In genomic region chr9:128118971-128119665, GRCh38 we compare ENCODE assay signal across 18 cellular contexts. TPM values are rescaled to one million over a fixed set of nuclear protein-coding genes. Genes with fewer than 3 reads are reported as not detected.
DNase-seq lines count a peak whose midpoint lies in the region; ATAC-seq and TF ChIP-seq lines count a peak whose summit lies in the region.
"Had no signal": no experiment of that assay in that cellular context is flagged by ENCODE, and none has a peak within 500 bp of the region (broad histone marks: within the 10 kb centered on the region; RNA-seq: fewer than 3 reads in every experiment).

No MANE protein-coding gene starts in this region.

- peaks cover 6 to 28% (median 15%) of the 10 kb centered on the region in 3 donors for H3K4me1 ChIP-seq in skeletal muscle tissue (ENCODE audit: control insufficient read depth in 3 of 3, insufficient read depth in 3 of 3, low read length in 3 of 3)

- DNase-seq in activated effector memory CD4-positive, alpha-beta T cell treated with anti-CD3 and anti-CD28 coated beads, Interleukin-2, amount 50 U/mL, for 16 hours: peak; percentile 55
- no peak for DNase-seq in activated effector memory CD4-positive, alpha-beta T cell treated with Interleukin-2 at 50 U/mL for 16 hours
- DNase-seq in left colon: peak; percentile 4 to 26
- DNase-seq in T-helper 1 cell: no peak
- DNase-seq in SKM-1 (lab: John Stamatoyannopoulos, UW; ENCODE audit: unreplicated experiment): no peak
- DNase-seq: activated CD4-positive, alpha-beta T cell treated with anti-CD3 and anti-CD28 coated beads, Interleukin-2, amount 10 ng/mL, durations not matched to agents 24 days and 14 days; activated naive CD4-positive, alpha-beta T cell treated with anti-CD3 and anti-CD28 coated beads for 36 hours; CD4-positive, alpha-beta T cell; colonic mucosa; MM.1S; NCI-H1930; NCI-H510A; SK-N-SH had no signal

- H3K27me3 ChIP-seq in skeletal muscle tissue (ENCODE audit: control insufficient read depth in 3 of 3, insufficient read depth in 3 of 3, low read length in 3 of 3): no peaks in the 10 kb centered on the region
- H3K27me3 ChIP-seq: colonic mucosa had no signal

- peak overlapping the region in 2 of 3 donors; percentile 43 to 54 for H3K9ac ChIP-seq in skeletal muscle tissue (ENCODE audit: low read depth in 1 of 3, low read length in 3 of 3)
- H3K9ac ChIP-seq: SK-N-SH had no signal

- H3K4me3 ChIP-seq in skeletal muscle tissue (ENCODE audit: low read length in 3 of 3): no peak overlapping the region
- H3K4me3 ChIP-seq: A549, colonic mucosa had no signal

- no peaks in the 10 kb centered on the region for H3K9me3 ChIP-seq in skeletal muscle tissue (ENCODE audit: control insufficient read depth in 3 of 3, low read length in 3 of 3)
- H3K9me3 ChIP-seq: A549, colonic mucosa, SK-N-SH had no signal

- H3K36me3 ChIP-seq in skeletal muscle tissue (ENCODE audit: control insufficient read depth in 3 of 3, insufficient read depth in 3 of 3, low read length in 3 of 3): peaks cover 9 to 26% (median 18%) of the 10 kb centered on the region in 3 donors
- H3K36me3 ChIP-seq: colonic mucosa had no signal

- ATAC-seq in left colon (no peak), GM21737 (IDR thresholded peaks at IDR 0.05; ENCODE audit: unreplicated experiment) (no peak)

- intact Hi-C loops in left colon (cut with DNase I, micrococcal nuclease): loop anchor here in 1 of 2 donors (10.0 kb wide), 2 partner anchors 84 to 174 kb away; no protein-coding TSS in a partner anchor

- H3K27ac ChIP-seq in skeletal muscle tissue (ENCODE audit: low read depth, low read length): no peak overlapping the region
- H3K27ac ChIP-seq: A549, colonic mucosa had no signal

TF ChIP-seq in PFSK-1, 5 proteins besides CTCF, POLR2A, EP300 and RAD21:
- TF ChIP-seq, protein P1, sequence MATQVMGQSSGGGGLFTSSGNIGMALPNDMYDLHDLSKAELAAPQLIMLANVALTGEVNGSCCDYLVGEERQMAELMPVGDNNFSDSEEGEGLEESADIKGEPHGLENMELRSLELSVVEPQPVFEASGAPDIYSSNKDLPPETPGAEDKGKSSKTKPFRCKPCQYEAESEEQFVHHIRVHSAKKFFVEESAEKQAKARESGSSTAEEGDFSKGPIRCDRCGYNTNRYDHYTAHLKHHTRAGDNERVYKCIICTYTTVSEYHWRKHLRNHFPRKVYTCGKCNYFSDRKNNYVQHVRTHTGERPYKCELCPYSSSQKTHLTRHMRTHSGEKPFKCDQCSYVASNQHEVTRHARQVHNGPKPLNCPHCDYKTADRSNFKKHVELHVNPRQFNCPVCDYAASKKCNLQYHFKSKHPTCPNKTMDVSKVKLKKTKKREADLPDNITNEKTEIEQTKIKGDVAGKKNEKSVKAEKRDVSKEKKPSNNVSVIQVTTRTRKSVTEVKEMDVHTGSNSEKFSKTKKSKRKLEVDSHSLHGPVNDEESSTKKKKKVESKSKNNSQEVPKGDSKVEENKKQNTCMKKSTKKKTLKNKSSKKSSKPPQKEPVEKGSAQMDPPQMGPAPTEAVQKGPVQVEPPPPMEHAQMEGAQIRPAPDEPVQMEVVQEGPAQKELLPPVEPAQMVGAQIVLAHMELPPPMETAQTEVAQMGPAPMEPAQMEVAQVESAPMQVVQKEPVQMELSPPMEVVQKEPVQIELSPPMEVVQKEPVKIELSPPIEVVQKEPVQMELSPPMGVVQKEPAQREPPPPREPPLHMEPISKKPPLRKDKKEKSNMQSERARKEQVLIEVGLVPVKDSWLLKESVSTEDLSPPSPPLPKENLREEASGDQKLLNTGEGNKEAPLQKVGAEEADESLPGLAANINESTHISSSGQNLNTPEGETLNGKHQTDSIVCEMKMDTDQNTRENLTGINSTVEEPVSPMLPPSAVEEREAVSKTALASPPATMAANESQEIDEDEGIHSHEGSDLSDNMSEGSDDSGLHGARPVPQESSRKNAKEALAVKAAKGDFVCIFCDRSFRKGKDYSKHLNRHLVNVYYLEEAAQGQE (IDR thresholded peaks at IDR 0.05; ENCODE audit: insufficient read depth in 1 of 2, low read depth in 2 of 2, low read length in 2 of 2): no peak
- TF ChIP-seq POLR2AphosphoS5 (IDR thresholded peaks at IDR 0.05; ENCODE audit: low read depth, low read length) (0 out of 2 replicates have a peak, but pooled peaks have one; percentile 29), FOXP2 (optimal IDR thresholded peaks at IDR 0.05; ENCODE audit: borderline replicate concordance, extremely low read depth, extremely low read length, insufficient read depth) (no peak)

RNA-seq across cellular contexts. Expression of gene PTGES2, which starts 8.4 kb away (rescaled TPM):
- polyA plus RNA-seq in PFSK-1 (2012; ENCODE audit: insufficient read length, low read depth): 222 TPM
- total RNA-seq in left colon (100 to 1,000 TPM in 1 of 2 donors, 10 to 100 TPM in 1; 84.2 to 113 TPM), skeletal muscle tissue (47.5 TPM)

RNA-seq across cellular contexts. Expression of gene LCN2, which starts 30.1 kb away (rescaled TPM):
- not detected for polyA plus RNA-seq in PFSK-1 (2012; ENCODE audit: insufficient read length, low read depth)
- total RNA-seq in left colon: 100 to 1,000 TPM in 1 of 2 donors, 10 to 100 TPM in 1; 12.3 to 358 TPM
- 2.1 TPM for total RNA-seq in skeletal muscle tissue
- total RNA-seq: activated CD4-positive, alpha-beta T cell treated with anti-CD3 and anti-CD28 coated beads, Interleukin-2, amount 10 ng/mL, durations not matched to agents 24 days and 14 days; activated naive CD4-positive, alpha-beta T cell treated with anti-CD3 and anti-CD28 coated beads for 36 hours; CD4-positive, alpha-beta T cell; OCI-LY7 had no signal
- polyA plus RNA-seq: SK-N-SH had no signal

RNA-seq across cellular contexts. Expression of gene BBLN, which starts 40.9 kb away (rescaled TPM):
- 64.2 TPM for polyA plus RNA-seq in PFSK-1 (2012; ENCODE audit: insufficient read length, low read depth)
- total RNA-seq in left colon: 10 to 100 TPM; 35.6 to 50.5 TPM
- total RNA-seq in skeletal muscle tissue: 7.8 TPM

RNA-seq across cellular contexts. Expression of gene SLC25A25, which starts 51.1 kb away (rescaled TPM):
- polyA plus RNA-seq in PFSK-1 (2012; ENCODE audit: insufficient read length, low read depth): 36.7 TPM
- 10 to 100 TPM; 20.5 to 26.2 TPM for total RNA-seq in left colon
- 13.0 TPM for total RNA-seq in skeletal muscle tissue

RNA-seq across cellular contexts. Expression of gene NAIF1, which starts 52.0 kb away (rescaled TPM):
- 15.5 TPM for polyA plus RNA-seq in PFSK-1 (2012; ENCODE audit: insufficient read length, low read depth)
- total RNA-seq in left colon: 10 to 100 TPM in 1 of 2 donors, 1 to 10 TPM in 1; 10.0 to 10.5 TPM
- total RNA-seq in skeletal muscle tissue: 8.9 TPM

Comparison
In these comparisons a context has a peak if more than half of its experiments do, and no peak if none do; other contexts are left out.
1. DNase-seq: peak in activated effector memory CD4-positive, alpha-beta T cell treated with anti-CD3 and anti-CD28 coated beads, Interleukin-2, amount 50 U/mL, for 16 hours (single experiment) and left colon (2 of 2); none in activated effector memory CD4-positive, alpha-beta T cell treated with Interleukin-2 at 50 U/mL for 16 hours (single experiment), T-helper 1 cell (0 of 5) and SKM-1 (single experiment).